In the genomic region with DNA sequence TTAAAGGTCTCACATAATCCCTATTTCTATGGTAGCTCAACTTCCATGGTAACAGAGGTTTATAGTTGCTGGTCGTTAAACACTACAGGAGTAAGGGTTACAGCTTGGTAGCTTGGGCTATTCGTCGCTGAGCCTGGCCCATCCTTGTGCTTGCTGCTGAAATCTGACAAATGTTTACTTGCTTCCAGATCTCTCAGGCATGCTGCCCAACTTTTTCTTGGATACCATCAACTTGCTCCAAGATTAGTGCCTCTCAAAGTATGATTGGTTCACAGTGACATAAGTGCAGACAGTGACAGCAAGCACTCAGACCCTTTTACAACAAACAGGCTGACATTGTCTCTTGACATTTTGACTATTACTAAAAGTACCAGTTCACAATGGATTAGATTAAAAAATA, we compare ENCODE assay signal across 3 cellular contexts.
"Had no signal": no experiment of that assay in that cellular context is flagged by ENCODE, and none has a peak within 500 bp of the region (broad histone marks: within the 10 kb centered on the region; RNA-seq: fewer than 3 reads in every experiment).

No MANE protein-coding gene starts in this region.

- DNase-seq: GDM1, GF-D8 had no signal

- H3K4me3 ChIP-seq: GM12878 had no signal

- ATAC-seq: GM12878 had no signal
